12 cellular contexts compared by ENCODE assay signal in genomic region chr2:233209978-233210680, GRCh38. TPM values are rescaled to one million over a fixed set of nuclear protein-coding genes. Genes with fewer than 3 reads are reported as not detected.
DNase-seq lines count a peak whose midpoint lies in the region; ATAC-seq, FAIRE-seq and TF ChIP-seq lines count a peak whose summit lies in the region.
"Had no signal": no experiment of that assay in that cellular context is flagged by ENCODE, and none has a peak within 500 bp of the region (broad histone marks: within the 10 kb centered on the region; RNA-seq: fewer than 3 reads in every experiment).

No MANE protein-coding gene starts in this region.

- FAIRE-seq in endothelial cell of umbilical vein (lab: Jason Lieb, UNC) = no peak

- no peaks in the 10 kb centered on the region for H4K20me1 ChIP-seq in endothelial cell of umbilical vein (replicated peaks; ENCODE audit: control insufficient read depth, extremely low read depth, insufficient read depth, low read length)

- H3K79me2 ChIP-seq in endothelial cell of umbilical vein (ENCODE audit: control insufficient read depth, insufficient read depth, low read length) = no peaks in the 10 kb centered on the region

- intact Hi-C loops in endothelial cell of umbilical vein (cut with micrococcal nuclease) (loop anchor here (1.0 kb wide), 1 partner anchor 41 kb away; the partner anchor contains the start of gene ATG16L1), sciatic nerve (cut with DNase I) (no loop called here), prostate gland (cut with DNase I) (no loop called here)

- no peak overlapping the region for H3K4me3 ChIP-seq in H7 (ENCODE audit: insufficient read depth, low read depth, low read length)
- H3K4me3 ChIP-seq in SK-N-MC = peak overlapping the region; percentile 41
- H3K4me3 ChIP-seq in endothelial cell of umbilical vein (replicated peaks in 1 of 3; ENCODE audit: insufficient read depth in 1 of 3, low read depth in 1 of 3, low read length in 3 of 3) = no peak overlapping the region
- H3K4me3 ChIP-seq in prostate gland = no peak overlapping the region

- DNase-seq in H7 (peak; percentile 61), SK-N-MC (ENCODE audit: low read depth, low spot score) (no peak), endothelial cell of umbilical vein (ENCODE audit: low read depth, low spot score) (no peak), sciatic nerve (ENCODE audit: low spot score) (no peak), DMS53 treated with DMSO at 0.1 percent for 48 hours (lab: John Stamatoyannopoulos, UW; ENCODE audit: unreplicated experiment) (no peak), prostate gland (ENCODE audit: low spot score) (no peak)
- no peak for DNase-seq in activated CD8-positive, alpha-beta memory T cell treated with anti-CD3 and anti-CD28 coated beads, Interleukin-2, amount 50 U/mL, for 4 hours
- DNase-seq: activated naive CD4-positive, alpha-beta T cell; esophagus squamous epithelium; HCEC 1CT; NCI-H1105 treated with DMSO at 0.1 percent for 48 hours; uterus had no signal

- H3K9ac ChIP-seq in SK-N-MC (ENCODE audit: insufficient read length) (no peak overlapping the region), endothelial cell of umbilical vein (replicated peaks; ENCODE audit: extremely low read depth, insufficient read depth, low read length) (no peak overlapping the region)

- no peak overlapping the region for H2AFZ ChIP-seq in endothelial cell of umbilical vein (ENCODE audit: low read depth, low read length)

- H3K27me3 ChIP-seq in H7 (ENCODE audit: control insufficient read depth, insufficient read depth, low read length) (no peaks in the 10 kb centered on the region), endothelial cell of umbilical vein (ENCODE audit: control insufficient read depth in 2 of 2, insufficient read depth in 2 of 2, low read length in 2 of 2) (no peaks in the 10 kb centered on the region), prostate gland (replicated peaks; ENCODE audit: insufficient read depth) (no peaks in the 10 kb centered on the region)
- H3K27me3 ChIP-seq: esophagus squamous epithelium, uterus had no signal

- H3K9me3 ChIP-seq in SK-N-MC (ENCODE audit: low read depth, low read length) (no peaks in the 10 kb centered on the region), endothelial cell of umbilical vein (replicated peaks; ENCODE audit: control insufficient read depth, insufficient read depth, low read length) (no peaks in the 10 kb centered on the region), prostate gland (no peaks in the 10 kb centered on the region)
- H3K9me3 ChIP-seq: esophagus squamous epithelium, uterus had no signal

- POLR2A ChIA-PET in endothelial cell of umbilical vein (lab: Charles Lee) = interaction anchor here (0.6 kb wide), 2 partner anchors 53 to 223 kb away, joined by 3 to 5 read pairs; no protein-coding TSS in a partner anchor

- no peak overlapping the region for H3K4me2 ChIP-seq in endothelial cell of umbilical vein (ENCODE audit: insufficient read depth, low read length)

- H3K9me1 ChIP-seq in endothelial cell of umbilical vein (replicated peaks; ENCODE audit: control insufficient read depth, extremely low read depth, insufficient read depth, low read length) = no peaks in the 10 kb centered on the region

- peak overlapping the region; percentile 75 for H3K27ac ChIP-seq in SK-N-MC
- peak overlapping the region; percentile 40 for H3K27ac ChIP-seq in endothelial cell of umbilical vein (ENCODE audit: insufficient read depth, low read depth, low read length)
- H3K27ac ChIP-seq in prostate gland = no peak overlapping the region
- H3K27ac ChIP-seq: uterus had no signal

- no peak for TF ChIP-seq POLR2A in endothelial cell of umbilical vein (IDR thresholded peaks at IDR 0.05; ENCODE audit: low read depth, low read length)
- no peak for TF ChIP-seq POLR2A in prostate gland (IDR thresholded peaks at IDR 0.05)

- 85% methylated on average over 10 of the region's 12 CpGs for WGBS in prostate gland

- peak; percentile 14 for ATAC-seq in sciatic nerve

- H3K4me1 ChIP-seq in endothelial cell of umbilical vein (ENCODE audit: control insufficient read depth, extremely low read depth, insufficient read depth, low read length) (peaks cover 38% of the 10 kb centered on the region), prostate gland (replicated peaks) (peaks cover 5% of the 10 kb centered on the region)
- H3K4me1 ChIP-seq: uterus had no signal

- dilution Hi-C loops in endothelial cell of umbilical vein (cut with MboI; ENCODE audit: extremely low pct_ligation_motif_present, low sequenced_read_pairs) = no loop called here

- no TSS peak for BruUV-seq in endothelial cell of umbilical vein (replicated peaks; lab: Mats Ljungman, UMichigan)

- H3K36me3 ChIP-seq in H7 (replicated peaks; ENCODE audit: control insufficient read depth, insufficient read depth, low read length) = no peaks in the 10 kb centered on the region
- no peaks in the 10 kb centered on the region for H3K36me3 ChIP-seq in SK-N-MC (ENCODE audit: insufficient read depth, low read length)
- peaks cover 0 to 6% of the 10 kb centered on the region in 2 experiments for H3K36me3 ChIP-seq in endothelial cell of umbilical vein (ENCODE audit: control insufficient read depth in 2 of 2, extremely low read depth in 1 of 2, insufficient read depth in 2 of 2, low read length in 2 of 2)
- H3K36me3 ChIP-seq in prostate gland = no peaks in the 10 kb centered on the region
- H3K36me3 ChIP-seq: esophagus squamous epithelium, uterus had no signal

- TF ChIP-seq CTCF in endothelial cell of umbilical vein (IDR thresholded peaks at IDR 0.05; ENCODE audit: extremely low read depth in 1 of 2, insufficient read depth in 1 of 2, low read depth in 1 of 2, low read length in 2 of 2) (no peak), prostate gland (IDR thresholded peaks at IDR 0.05) (no peak)

- CTCF ChIA-PET in endothelial cell of umbilical vein (lab: Charles Lee) = interaction anchor here (0.7 to 1.4 kb wide), 3 partner anchors 33 to 41 kb away, joined by 3 to 5 read pairs (median 4); partner anchors contain the start of gene ATG16L1

TF ChIP-seq in endothelial cell of umbilical vein, 7 proteins besides CTCF, POLR2A, EP300 and RAD21:
- no peak for TF ChIP-seq FOS (IDR thresholded peaks at IDR 0.05; ENCODE audit: borderline replicate concordance, insufficient read depth, low read length)
- no peak for TF ChIP-seq POLR2AphosphoS5 (IDR thresholded peaks at IDR 0.05; ENCODE audit: insufficient read depth, low read depth, low read length)
- TF ChIP-seq MAX (IDR thresholded peaks at IDR 0.05; ENCODE audit: insufficient read depth, insufficient read length) = no peak
- TF ChIP-seq GATA2 (IDR thresholded peaks at IDR 0.05; ENCODE audit: insufficient read depth, insufficient read length, low read depth, low read length) = no peak
- no peak for TF ChIP-seq EZH2 (IDR thresholded peaks at IDR 0.05; ENCODE audit: borderline replicate concordance, low read depth, low read length, severe bottlenecking)
- TF ChIP-seq MYC (IDR thresholded peaks at IDR 0.05; ENCODE audit: low read depth, low read length) = no peak
- TF ChIP-seq JUN (IDR thresholded peaks at IDR 0.05; ENCODE audit: borderline replicate concordance, insufficient read depth, insufficient read length, low read depth) = no peak

RNA-seq across cellular contexts. Expression of gene ATG16L1, which starts 41.3 kb away (rescaled TPM):
- 52.1 and 64.8 TPM in 2 replicates for total RNA-seq in H7 (2014; rRNA removed; shearing (Covaris generic))
- total RNA-seq in endothelial cell of umbilical vein (29.8 and 30.2 TPM in 2 replicates), sciatic nerve (26.4 TPM), prostate gland (10 to 100 TPM; 58.3 to 67.7 TPM)
- 14.1 and 18.1 TPM in 2 replicates for polyA plus RNA-seq in endothelial cell of umbilical vein
- polyA plus RNA-seq in endothelial cell of umbilical vein (2011; cell fraction: cytosol; rRNA removed) = 18.0 and 18.2 TPM in 2 replicates
- polyA plus RNA-seq in endothelial cell of umbilical vein (2011; cell fraction: nucleus; rRNA removed) = 67.7 and 77.9 TPM in 2 replicates
- polyA plus RNA-seq in endothelial cell of umbilical vein (2012) = 18.5 and 20.5 TPM in 2 replicates
- 34.8 and 36.8 TPM in 2 replicates for polyA minus RNA-seq in endothelial cell of umbilical vein
- 11.1 TPM for polyA minus RNA-seq in endothelial cell of umbilical vein (2011; cell fraction: cytosol; rRNA and poly(A)+ RNA removed)
- 28.0 and 29.2 TPM in 2 replicates for polyA minus RNA-seq in endothelial cell of umbilical vein (2011; cell fraction: nucleus; rRNA and poly(A)+ RNA removed)

Comparison
In these comparisons a context has a peak if more than half of its experiments do, and no peak if none do; other contexts are left out.
1. H3K27ac ChIP-seq: peak in SK-N-MC (single experiment) and endothelial cell of umbilical vein (single experiment); none in prostate gland (0 of 2).